ENCODE assay signal across 8 cellular contexts in the genomic region with DNA sequence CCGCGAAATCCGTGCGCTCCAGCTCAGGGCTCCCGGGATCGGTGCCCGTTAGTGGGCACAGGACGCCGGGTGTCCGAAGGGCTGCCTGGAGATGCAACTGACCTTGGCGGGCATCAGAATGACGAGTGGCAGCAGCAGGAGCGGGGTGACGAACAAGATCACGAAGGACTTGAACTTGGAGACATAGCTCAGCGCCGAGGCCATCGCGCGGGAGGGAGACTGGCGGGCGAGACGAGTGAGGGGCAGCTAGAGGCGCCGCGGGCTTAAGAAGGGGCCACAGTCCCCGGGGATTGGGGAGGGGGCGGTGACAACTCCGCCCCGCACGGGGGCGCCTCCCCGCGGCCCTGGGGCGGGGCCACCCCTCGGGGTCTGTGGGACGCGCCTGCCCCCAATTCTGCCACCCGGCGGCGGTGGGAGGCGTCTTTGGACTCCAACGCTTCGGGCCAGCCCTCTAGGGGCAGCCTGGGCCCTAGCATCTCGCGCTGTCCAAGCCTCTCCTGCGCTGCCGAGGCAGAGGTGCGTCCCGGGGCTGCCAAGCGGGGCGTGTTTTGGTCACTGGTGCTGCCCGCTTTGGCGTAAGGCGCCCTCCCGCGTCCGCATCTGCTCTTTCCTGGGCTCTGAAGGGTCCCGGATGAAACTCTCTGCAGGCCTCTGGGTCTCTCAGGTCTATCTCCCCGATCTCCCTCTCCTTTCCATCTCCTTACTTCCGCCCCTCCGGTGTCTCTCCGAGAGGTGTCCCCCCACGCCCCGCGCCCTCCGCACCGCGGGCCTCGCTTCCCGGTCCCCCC. TPM values are rescaled to one million over a fixed set of nuclear protein-coding genes. Genes with fewer than 3 reads are reported as not detected.
DNase-seq lines count a peak whose midpoint lies in the region; ATAC-seq lines count a peak whose summit lies in the region.

A gene (minus strand): TSS at position 240 of the 788 bp plus-strand sequence. CDS start 36 bp downstream, at position 204.

- H3K9me3 Mint-ChIP-seq in stimulated activated naive CD8-positive, alpha-beta T cell treated with anti-CD3 and anti-CD28 coated beads, Interleukin-15, Interleukin-2, amounts not matched to agents 100 ng/mL and 50 ng/mL, for 24 hours: no peaks in the 10 kb centered on the region

- H3K4me3 Mint-ChIP-seq in stimulated activated naive CD8-positive, alpha-beta T cell treated with anti-CD3 and anti-CD28 coated beads, Interleukin-15, Interleukin-2, amounts not matched to agents 100 ng/mL and 50 ng/mL, for 24 hours: peak within 1 kb of the TSS; percentile 60

- no peak for ATAC-seq in GM21737 (IDR thresholded peaks at IDR 0.05; ENCODE audit: unreplicated experiment)
- no peak for ATAC-seq in GM19455 (IDR thresholded peaks at IDR 0.05; ENCODE audit: unreplicated experiment)

- H3K27me3 ChIP-seq in H7 (ENCODE audit: control insufficient read depth, insufficient read depth, low read length): peaks cover 22% of the 10 kb centered on the region

- H3K36me3 Mint-ChIP-seq in stimulated activated naive CD8-positive, alpha-beta T cell treated with anti-CD3 and anti-CD28 coated beads, Interleukin-15, Interleukin-2, amounts not matched to agents 100 ng/mL and 50 ng/mL, for 24 hours (ENCODE audit: low read depth): no peaks in the 10 kb centered on the region

- H3K4me3 ChIP-seq in H7 (ENCODE audit: insufficient read depth, low read depth, low read length): peak within 1 kb of the TSS; percentile 64

- peaks cover 71% of the 10 kb centered on the region for H3K27me3 Mint-ChIP-seq in stimulated activated naive CD8-positive, alpha-beta T cell treated with anti-CD3 and anti-CD28 coated beads, Interleukin-15, Interleukin-2, amounts not matched to agents 100 ng/mL and 50 ng/mL, for 24 hours

- H3K27ac Mint-ChIP-seq in stimulated activated naive CD8-positive, alpha-beta T cell treated with anti-CD3 and anti-CD28 coated beads, Interleukin-15, Interleukin-2, amounts not matched to agents 100 ng/mL and 50 ng/mL, for 24 hours: no peak within 1 kb of the TSS

- DNase-seq in AG08396 (ENCODE audit: low spot score) (peak; percentile 54), H7 (peak; percentile 97), amniotic epithelial cell (ENCODE audit: low read depth) (peak; percentile 2), iPS DF 19.7 (ENCODE audit: low read depth, low spot score) (peak; percentile 28), NK-92 (lab: John Stamatoyannopoulos, UW; ENCODE audit: unreplicated experiment) (no peak)

- H3K36me3 ChIP-seq in H7 (replicated peaks; ENCODE audit: control insufficient read depth, insufficient read depth, low read length): no peaks in the 10 kb centered on the region

- H3K4me1 Mint-ChIP-seq in stimulated activated naive CD8-positive, alpha-beta T cell treated with anti-CD3 and anti-CD28 coated beads, Interleukin-15, Interleukin-2, amounts not matched to agents 100 ng/mL and 50 ng/mL, for 24 hours (ENCODE audit: low read depth): peaks cover 15% of the 10 kb centered on the region

RNA-seq across cellular contexts. Expression of the gene that starts here (rescaled TPM):
- 0.10 and 0.11 TPM in 2 replicates for total RNA-seq in H7 (2014; rRNA removed; shearing (Covaris generic))

Comparison
In these comparisons a context has a peak if more than half of its experiments do, and no peak if none do; other contexts are left out.
1. Peak in DNase-seq and H3K4me3 ChIP-seq in H7; RNA of the gene not detected or under 1 TPM.